ENCODE assay signal across 26 cellular contexts in genomic region chr4:187178084-187178483, GRCh38.
"Had no signal": no experiment of that assay in that cellular context is flagged by ENCODE, and none has a peak within 500 bp of the region (broad histone marks: within the 10 kb centered on the region; RNA-seq: fewer than 3 reads in every experiment).

No MANE protein-coding gene starts in this region.

- H3K9me3 ChIP-seq: colonic mucosa, esophagus squamous epithelium, gastroesophageal sphincter had no signal

- H3K27me3 Mint-ChIP-seq: activated CD4-positive, alpha-beta memory T cell treated with anti-CD3 and anti-CD28 coated beads for 36 hours; activated CD4-positive, alpha-beta T cell treated with anti-CD3 and anti-CD28 coated beads for 36 hours; activated CD4-positive, alpha-beta T cell treated with anti-CD3 and anti-CD28 coated beads, Interleukin-2, amount 10 ng/mL, durations not matched to agents 24 days and 14 days; activated CD8-positive, alpha-beta memory T cell treated with anti-CD3 and anti-CD28 coated beads, Interleukin-2, amount 10 ng/mL, durations not matched to agents 7 days and 5 days; activated naive CD8-positive, alpha-beta T cell had no signal

- ATAC-seq: activated CD4-positive, alpha-beta T cell treated with anti-CD3 and anti-CD28 coated beads for 36 hours; activated CD8-positive, alpha-beta memory T cell treated with anti-CD3 and anti-CD28 coated beads, Interleukin-2, amount 10 ng/mL, durations not matched to agents 7 days and 5 days; activated CD8-positive, alpha-beta T cell treated with anti-CD3 and anti-CD28 coated beads, Interleukin-2, amount 10 ng/mL, durations not matched to agents 7 days and 5 days; gastroesophageal sphincter had no signal

- H3K36me3 Mint-ChIP-seq: activated CD4-positive, alpha-beta memory T cell treated with anti-CD3 and anti-CD28 coated beads for 36 hours; activated CD8-positive, alpha-beta memory T cell treated with anti-CD3 and anti-CD28 coated beads, Interleukin-2, amount 10 ng/mL, durations not matched to agents 7 days and 5 days; activated naive CD8-positive, alpha-beta T cell had no signal

- H3K4me1 Mint-ChIP-seq: activated CD4-positive, alpha-beta T cell treated with anti-CD3 and anti-CD28 coated beads for 36 hours; activated CD4-positive, alpha-beta T cell treated with anti-CD3 and anti-CD28 coated beads, Interleukin-2, amount 10 ng/mL, durations not matched to agents 24 days and 14 days; activated CD8-positive, alpha-beta memory T cell treated with anti-CD3 and anti-CD28 coated beads, Interleukin-2, amount 10 ng/mL, durations not matched to agents 7 days and 5 days had no signal

- H3K27ac ChIP-seq: brain microvascular endothelial cell, colonic mucosa, epithelial cell of prostate, esophagus squamous epithelium, gastroesophageal sphincter had no signal

- H3K36me3 ChIP-seq: brain microvascular endothelial cell, colonic mucosa, esophagus squamous epithelium, gastroesophageal sphincter had no signal

- H3K9me3 Mint-ChIP-seq: activated CD4-positive, alpha-beta T cell treated with anti-CD3 and anti-CD28 coated beads, Interleukin-2, amount 10 ng/mL, durations not matched to agents 24 days and 14 days had no signal

- H3K4me1 ChIP-seq: colonic mucosa, esophagus squamous epithelium, gastroesophageal sphincter had no signal

- H3K27me3 ChIP-seq: brain microvascular endothelial cell, colonic mucosa, esophagus squamous epithelium, gastroesophageal sphincter had no signal

- H3K27ac Mint-ChIP-seq: activated CD4-positive, alpha-beta memory T cell treated with anti-CD3 and anti-CD28 coated beads for 36 hours; activated CD4-positive, alpha-beta T cell treated with anti-CD3 and anti-CD28 coated beads for 36 hours; activated CD4-positive, alpha-beta T cell treated with anti-CD3 and anti-CD28 coated beads, Interleukin-2, amount 10 ng/mL, durations not matched to agents 24 days and 14 days; activated CD8-positive, alpha-beta memory T cell treated with anti-CD3 and anti-CD28 coated beads, Interleukin-2, amount 10 ng/mL, durations not matched to agents 7 days and 5 days; activated CD8-positive, alpha-beta T cell treated with anti-CD3 and anti-CD28 coated beads, Interleukin-2, amount 10 ng/mL, durations not matched to agents 7 days and 5 days; activated naive CD8-positive, alpha-beta T cell; activated T-helper 1 cell treated with anti-CD3 and anti-CD28 coated beads, Interleukin-12 subunit alpha, Interleukin-12 subunit beta, Interleukin-2, Interleukin-4 antibody, amounts not matched to agents 30 ng/mL and 10 ng/mL and 1 ng/mL, durations not matched to agents 14 hours and 24 hours and 36 hours; activated T-helper 2 cell treated with anti-CD3 and anti-CD28 coated beads, Interferon-gamma antibody, Interleukin-2, Interleukin-4, amounts not matched to agents 10 μg/mL and 5 μg/mL and 100 μg/mL, durations not matched to agents 14 hours and 24 hours and 36 hours had no signal

- DNase-seq: activated CD4-positive, alpha-beta memory T cell treated with anti-CD3 and anti-CD28 coated beads for 36 hours; activated CD4-positive, alpha-beta T cell treated with anti-CD3 and anti-CD28 coated beads for 36 hours; activated CD4-positive, alpha-beta T cell treated with anti-CD3 and anti-CD28 coated beads, Interleukin-2, amount 10 ng/mL, durations not matched to agents 24 days and 14 days; activated CD4-positive, CD25-positive, alpha-beta regulatory T cell; activated CD4-positive, CD25-positive, alpha-beta regulatory T cell treated with anti-CD3 and anti-CD28 coated beads, Interleukin-2, amount 50 U/mL, for 72 hours; activated CD8-positive, alpha-beta memory T cell treated with anti-CD3 and anti-CD28 coated beads, Interleukin-2, amount 10 ng/mL, durations not matched to agents 7 days and 5 days; activated CD8-positive, alpha-beta memory T cell treated with anti-CD3 and anti-CD28 coated beads, Interleukin-2, amount 50 U/mL, for 4 hours; activated CD8-positive, alpha-beta T cell treated with anti-CD3 and anti-CD28 coated beads, Interleukin-2, amount 10 ng/mL, durations not matched to agents 7 days and 5 days; activated effector memory CD4-positive, alpha-beta T cell treated with anti-CD3 and anti-CD28 coated beads, Interleukin-2, amount 50 U/mL, for 16 hours; activated naive CD4-positive, alpha-beta T cell treated with anti-CD3 and anti-CD28 coated beads, Interleukin-2, amount 50 U/mL, for 16 hours; activated T-cell treated with anti-CD3 and anti-CD28 coated beads, Interleukin-2, amount 50 U/mL, for 1 hour; activated T-cell treated with anti-CD3 and anti-CD28 coated beads, Interleukin-2, amount 50 U/mL, for 48 hours; amniotic stem cell; anterior cingulate cortex; brain microvascular endothelial cell; cerebellar nuclear complex; colonic mucosa; effector CD8-positive, alpha-beta T cell; esophagus squamous epithelium; foreskin melanocyte; T-helper 2 cell had no signal

- H3K4me3 Mint-ChIP-seq: activated CD4-positive, alpha-beta memory T cell treated with anti-CD3 and anti-CD28 coated beads for 36 hours; activated CD4-positive, alpha-beta T cell treated with anti-CD3 and anti-CD28 coated beads for 36 hours; activated CD4-positive, alpha-beta T cell treated with anti-CD3 and anti-CD28 coated beads, Interleukin-2, amount 10 ng/mL, durations not matched to agents 24 days and 14 days; activated CD8-positive, alpha-beta memory T cell treated with anti-CD3 and anti-CD28 coated beads, Interleukin-2, amount 10 ng/mL, durations not matched to agents 7 days and 5 days; activated CD8-positive, alpha-beta T cell treated with anti-CD3 and anti-CD28 coated beads, Interleukin-2, amount 10 ng/mL, durations not matched to agents 7 days and 5 days; activated naive CD8-positive, alpha-beta T cell; activated T-helper 1 cell treated with anti-CD3 and anti-CD28 coated beads, Interleukin-12 subunit alpha, Interleukin-12 subunit beta, Interleukin-2, Interleukin-4 antibody, amounts not matched to agents 30 ng/mL and 10 ng/mL and 1 ng/mL, durations not matched to agents 14 hours and 24 hours and 36 hours had no signal

- H3K4me3 ChIP-seq: colonic mucosa, esophagus squamous epithelium, gastroesophageal sphincter had no signal
